Comparison of ENCODE assay signal across 8 cellular contexts in genomic region chr12:112380663-112381420, GRCh38. TPM values are rescaled to one million over a fixed set of nuclear protein-coding genes. Genes with fewer than 3 reads are reported as not detected.
DNase-seq lines count a peak whose midpoint lies in the region; ATAC-seq and TF ChIP-seq lines count a peak whose summit lies in the region.

No MANE protein-coding gene starts in this region.

- no peaks in the 10 kb centered on the region for H3K27me3 ChIP-seq in cardiac muscle cell

- H3K4me3 ChIP-seq in cardiac muscle cell (peak overlapping the region; percentile 83), fibroblast of pulmonary artery (replicated peaks; ENCODE audit: low read depth, low read length) (peak overlapping the region; percentile 73)

- ATAC-seq in left ventricle myocardium superior: no peak
- no peak for ATAC-seq in T-cell (replicated peaks in 1 of 4)
- no peak for ATAC-seq in HG03175 (IDR thresholded peaks at IDR 0.05; ENCODE audit: unreplicated experiment)
- ATAC-seq in GM19351 (IDR thresholded peaks at IDR 0.05; ENCODE audit: unreplicated experiment): no peak

- no peaks in the 10 kb centered on the region for H3K9me3 ChIP-seq in cardiac muscle cell (ENCODE audit: low read depth)

- H3K4me1 Mint-ChIP-seq in T-cell (peaks cover 25 to 28% (median 25%) of the 10 kb centered on the region in 3 donors), osteocyte (ENCODE audit: unreplicated experiment) (peaks cover 27% of the 10 kb centered on the region)

- POLR2A ChIA-PET in T-cell (lab: Charles Lee): interaction anchor here (0.6 kb wide), 2 partner anchors 24 to 1872 kb away, joined by 4 to 9 read pairs; no protein-coding TSS in a partner anchor

- no peaks in the 10 kb centered on the region for H3K36me3 ChIP-seq in cardiac muscle cell

- no peaks in the 10 kb centered on the region for H3K36me3 Mint-ChIP-seq in T-cell
- no peaks in the 10 kb centered on the region for H3K36me3 Mint-ChIP-seq in osteocyte (ENCODE audit: unreplicated experiment)

- TF ChIP-seq CTCF in cardiac muscle cell (IDR thresholded peaks at IDR 0.05; ENCODE audit: low read depth, low read length) (no peak), fibroblast of pulmonary artery (IDR thresholded peaks at IDR 0.05; ENCODE audit: low read length, missing control alignments) (no peak), osteocyte (IDR thresholded peaks at IDR 0.05) (no peak)

- intact Hi-C loops in left ventricle myocardium superior (cut with micrococcal nuclease): no loop called here

- no peaks in the 10 kb centered on the region for H3K9me3 Mint-ChIP-seq in T-cell
- no peaks in the 10 kb centered on the region for H3K9me3 Mint-ChIP-seq in osteocyte (ENCODE audit: unreplicated experiment)

- H3K27ac Mint-ChIP-seq in T-cell: peak overlapping the region; percentile 57 to 70
- peak overlapping the region; percentile 83 for H3K27ac Mint-ChIP-seq in osteocyte (ENCODE audit: unreplicated experiment)

- H3K27me3 Mint-ChIP-seq in T-cell (no peaks in the 10 kb centered on the region), osteocyte (ENCODE audit: unreplicated experiment) (no peaks in the 10 kb centered on the region)

- H3K4me3 Mint-ChIP-seq in T-cell: peak overlapping the region; percentile 87 to 94 (median 90)
- H3K4me3 Mint-ChIP-seq in osteocyte (ENCODE audit: unreplicated experiment): peak overlapping the region; percentile 94

- peak overlapping the region; percentile 90 for H3K27ac ChIP-seq in cardiac muscle cell

- peak in 1 of 2 donors; percentile 10 for DNase-seq in cardiac muscle cell (ENCODE audit: low read depth in 1 of 2, low spot score in 1 of 2)
- DNase-seq in left ventricle myocardium superior: no peak
- DNase-seq in T-cell: peak in 1 of 34 experiments; percentile 1
- no peak for DNase-seq in fibroblast of pulmonary artery (ENCODE audit: low read depth)
- no peak for DNase-seq in osteocyte (ENCODE audit: extremely low spot score, unreplicated experiment)
- no peak for DNase-seq in OCI-M1 (lab: John Stamatoyannopoulos, UW)

- CTCF ChIA-PET in T-cell (lab: Charles Lee): no interaction called here

- no peaks in the 10 kb centered on the region for H3K4me1 ChIP-seq in cardiac muscle cell (ENCODE audit: low read depth)

RNA-seq across cellular contexts. Expression of gene HECTD4, which starts 1.4 kb away (rescaled TPM):
- total RNA-seq in cardiac muscle cell (16.0 and 33.7 TPM in 2 replicates), left ventricle myocardium superior (20.2 TPM), T-cell (10 to 100 TPM; 49.7 to 58.5 (median 53.7) TPM), osteocyte (62.6 and 63.3 TPM in 2 replicates)
- polyA plus RNA-seq in cardiac muscle cell: 29.4 and 34.4 TPM in 2 replicates

RNA-seq across cellular contexts. Expression of gene RPL6, which starts 28.6 kb away (rescaled TPM):
- total RNA-seq in cardiac muscle cell: 1,548 and 2,038 TPM in 2 replicates
- polyA plus RNA-seq in cardiac muscle cell: 320 and 329 TPM in 2 replicates
- total RNA-seq in left ventricle myocardium superior: 606 TPM
- 1,000 to 10,000 TPM; 1,580 to 1,742 (median 1,622) TPM for total RNA-seq in T-cell
- total RNA-seq in osteocyte: 1,250 and 1,279 TPM in 2 replicates

RNA-seq across cellular contexts. Expression of gene PTPN11, which starts 37.9 kb away (rescaled TPM):
- total RNA-seq in cardiac muscle cell: 54.9 and 55.8 TPM in 2 replicates
- polyA plus RNA-seq in cardiac muscle cell: 40.9 and 47.1 TPM in 2 replicates
- total RNA-seq in left ventricle myocardium superior: 112 TPM
- 10 to 100 TPM; 48.7 to 55.5 (median 53.2) TPM for total RNA-seq in T-cell
- 102 and 107 TPM in 2 replicates for total RNA-seq in osteocyte
